Comparison of ENCODE assay signal across 16 cellular contexts in the genomic region with DNA sequence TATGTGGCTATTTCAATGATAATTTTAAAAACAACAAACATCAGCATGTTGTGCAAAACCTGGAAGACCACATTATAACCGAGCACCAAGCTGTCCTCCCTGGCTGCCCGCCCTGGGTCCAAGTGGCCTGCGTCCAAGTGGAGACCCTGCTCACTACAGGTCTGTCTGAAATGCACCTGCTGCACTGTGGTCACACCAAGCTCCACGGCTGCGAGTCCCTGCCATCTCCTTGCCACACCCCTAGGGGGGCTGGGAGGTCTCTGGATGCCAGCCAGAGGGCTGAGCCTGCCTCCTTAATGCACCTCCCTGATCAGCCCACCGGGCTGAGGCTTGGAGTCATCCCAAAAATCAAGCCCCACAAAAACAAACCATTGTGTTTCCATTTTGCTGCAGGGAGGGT.
"Had no signal": no experiment of that assay in that cellular context is flagged by ENCODE, and none has a peak within 500 bp of the region (broad histone marks: within the 10 kb centered on the region; RNA-seq: fewer than 3 reads in every experiment).

No MANE protein-coding gene starts in this region.

- H3K9me3 ChIP-seq: esophagus squamous epithelium, tibial artery had no signal

- H3K27ac Mint-ChIP-seq: activated naive CD8-positive, alpha-beta T cell treated with anti-CD3 and anti-CD28 coated beads for 36 hours; activated T-helper 1 cell treated with anti-CD3 and anti-CD28 coated beads, Interleukin-12 subunit alpha, Interleukin-12 subunit beta, Interleukin-2, Interleukin-4 antibody, amounts not matched to agents 30 ng/mL and 10 ng/mL and 1 ng/mL, durations not matched to agents 14 hours and 24 hours and 36 hours; immature natural killer cell; natural killer cell treated with Interleukin-12 subunit alpha and Interleukin-12 subunit beta and Interleukin-15 and Interleukin-18, amount 100 ng/mL, for 72 hours had no signal

- H3K4me3 ChIP-seq: esophagus squamous epithelium, heart right ventricle, tibial artery had no signal

- DNase-seq: activated CD4-positive, alpha-beta T cell treated with anti-CD3 and anti-CD28 coated beads, Interleukin-2, amount 50 U/mL, for 4 hours; activated naive CD4-positive, alpha-beta T cell; activated naive CD8-positive, alpha-beta T cell treated with anti-CD3 and anti-CD28 coated beads for 36 hours; activated T-cell treated with anti-CD3 and anti-CD28 coated beads for 4 hours; amniotic stem cell; dermis blood vessel endothelial cell; effector memory CD4-positive, alpha-beta T cell; esophagus squamous epithelium; heart right ventricle; immature natural killer cell; nucleus accumbens; stimulated activated naive CD4-positive, alpha-beta T cell treated with Interleukin-2 at 50 U/mL for 16 hours; WERI-Rb-1 had no signal

- ATAC-seq: natural killer cell treated with Interleukin-12 subunit alpha and Interleukin-12 subunit beta and Interleukin-15 and Interleukin-18, amount 100 ng/mL, for 72 hours had no signal

- H3K9me3 Mint-ChIP-seq: activated naive CD8-positive, alpha-beta T cell treated with anti-CD3 and anti-CD28 coated beads for 36 hours; activated T-helper 1 cell treated with anti-CD3 and anti-CD28 coated beads, Interleukin-12 subunit alpha, Interleukin-12 subunit beta, Interleukin-2, Interleukin-4 antibody, amounts not matched to agents 30 ng/mL and 10 ng/mL and 1 ng/mL, durations not matched to agents 14 hours and 24 hours and 36 hours; immature natural killer cell; natural killer cell treated with Interleukin-12 subunit alpha and Interleukin-12 subunit beta and Interleukin-15 and Interleukin-18, amount 100 ng/mL, for 72 hours had no signal

- H3K36me3 Mint-ChIP-seq: activated naive CD8-positive, alpha-beta T cell treated with anti-CD3 and anti-CD28 coated beads for 36 hours; immature natural killer cell; natural killer cell treated with Interleukin-12 subunit alpha and Interleukin-12 subunit beta and Interleukin-15 and Interleukin-18, amount 100 ng/mL, for 72 hours had no signal

- H3K27ac ChIP-seq: esophagus squamous epithelium, heart right ventricle, tibial artery, WERI-Rb-1 had no signal

- H3K4me1 ChIP-seq: tibial artery had no signal

- H3K27me3 Mint-ChIP-seq: activated naive CD8-positive, alpha-beta T cell treated with anti-CD3 and anti-CD28 coated beads for 36 hours had no signal

- H3K4me3 Mint-ChIP-seq: activated naive CD8-positive, alpha-beta T cell treated with anti-CD3 and anti-CD28 coated beads for 36 hours; activated T-helper 1 cell treated with anti-CD3 and anti-CD28 coated beads, Interleukin-12 subunit alpha, Interleukin-12 subunit beta, Interleukin-2, Interleukin-4 antibody, amounts not matched to agents 30 ng/mL and 10 ng/mL and 1 ng/mL, durations not matched to agents 14 hours and 24 hours and 36 hours; immature natural killer cell; natural killer cell treated with Interleukin-12 subunit alpha and Interleukin-12 subunit beta and Interleukin-15 and Interleukin-18, amount 100 ng/mL, for 72 hours had no signal

- H3K4me1 Mint-ChIP-seq: activated naive CD8-positive, alpha-beta T cell treated with anti-CD3 and anti-CD28 coated beads for 36 hours; immature natural killer cell had no signal

- H3K36me3 ChIP-seq: esophagus squamous epithelium, heart right ventricle, tibial artery, WERI-Rb-1 had no signal
